9 cellular contexts compared by ENCODE assay signal in genomic region chr5:117888688-117889087, GRCh38.
DNase-seq lines count a peak whose midpoint lies in the region; ATAC-seq, FAIRE-seq and TF ChIP-seq lines count a peak whose summit lies in the region.
"Had no signal": no experiment of that assay in that cellular context is flagged by ENCODE, and none has a peak within 500 bp of the region (broad histone marks: within the 10 kb centered on the region; RNA-seq: fewer than 3 reads in every experiment).

No MANE protein-coding gene starts in this region.

- no peak overlapping the region for H3K4me3 ChIP-seq in mammary epithelial cell (replicated peaks in 1 of 3; ENCODE audit: insufficient read depth in 1 of 3, low read depth in 2 of 3, low read length in 3 of 3)
- no peak overlapping the region for H3K4me3 ChIP-seq in astrocyte (ENCODE audit: insufficient read depth, low read depth, low read length)
- H3K4me3 ChIP-seq in suprapubic skin: peak overlapping the region; percentile 3
- H3K4me3 ChIP-seq in PC-9: no peak overlapping the region

- FAIRE-seq in astrocyte (lab: Jason Lieb, UNC): no peak

- H3F3A ChIP-seq in PC-9 (ENCODE audit: insufficient read depth, low read depth): no peaks in the 10 kb centered on the region

- H3K36me3 Mint-ChIP-seq in MCF 10A (ENCODE audit: insufficient read depth, unreplicated experiment) (no peaks in the 10 kb centered on the region), astrocyte (ENCODE audit: low read depth, unreplicated experiment) (no peaks in the 10 kb centered on the region)

- TF ChIP-seq CTCF in MCF 10A (IDR thresholded peaks at IDR 0.05; ENCODE audit: unreplicated experiment): no peak
- TF ChIP-seq CTCF in mammary epithelial cell (conservative IDR thresholded peaks at IDR 0.05 in 1 of 2, IDR thresholded peaks at IDR 0.05 in 1 of 2; ENCODE audit: extremely low read depth in 1 of 2, insufficient read depth in 1 of 2, low read depth in 1 of 2, low read length in 2 of 2): no peak
- TF ChIP-seq CTCF in astrocyte (IDR thresholded peaks at IDR 0.05; ENCODE audit: insufficient read depth, low read depth, low read length): no peak
- TF ChIP-seq CTCF in suprapubic skin (IDR thresholded peaks at IDR 0.05): no peak
- no peak for TF ChIP-seq CTCF in PC-9 (conservative IDR thresholded peaks at IDR 0.05)

- H3K9ac ChIP-seq in mammary epithelial cell (ENCODE audit: insufficient read depth, low read length) (no peak overlapping the region), astrocyte (ENCODE audit: low read length) (no peak overlapping the region)

- H3K4me1 Mint-ChIP-seq in MCF 10A (ENCODE audit: insufficient read depth, unreplicated experiment): peaks cover 10% of the 10 kb centered on the region
- peaks cover 3% of the 10 kb centered on the region for H3K4me1 Mint-ChIP-seq in astrocyte (ENCODE audit: low read depth, unreplicated experiment)

- intact Hi-C loops in MCF 10A (cut with micrococcal nuclease) (no loop called here), mammary epithelial cell (cut with micrococcal nuclease) (no loop called here), PC-9 (cut with micrococcal nuclease; ENCODE audit: unreplicated experiment) (no loop called here)

- 63% methylated on average over 2 of the region's 2 CpGs for WGBS in mammary epithelial cell (ENCODE audit: low coverage, missing lambda C conversion rate)
- WGBS in suprapubic skin: 48% methylated on average over 2 of the region's 2 CpGs

- dilution Hi-C loops in mammary epithelial cell (cut with HindIII; ENCODE audit: low sequenced_read_pairs): no loop called here

- H3K4me1 ChIP-seq in mammary epithelial cell (ENCODE audit: insufficient read depth, low read length): no peaks in the 10 kb centered on the region
- no peaks in the 10 kb centered on the region for H3K4me1 ChIP-seq in astrocyte (ENCODE audit: insufficient read depth, low read length)
- peaks cover 5% of the 10 kb centered on the region for H3K4me1 ChIP-seq in suprapubic skin
- H3K4me1 ChIP-seq in PC-9 (replicated peaks; ENCODE audit: insufficient read depth): no peaks in the 10 kb centered on the region

- H3K9me3 ChIP-seq in mammary epithelial cell (replicated peaks; ENCODE audit: insufficient read depth, low read length) (no peaks in the 10 kb centered on the region), astrocyte (ENCODE audit: insufficient read depth, low read depth, low read length) (no peaks in the 10 kb centered on the region), suprapubic skin (no peaks in the 10 kb centered on the region), PC-9 (ENCODE audit: insufficient read depth, low read depth) (no peaks in the 10 kb centered on the region)

- H3K36me3 ChIP-seq in mammary epithelial cell (ENCODE audit: insufficient read depth, low read length) (no peaks in the 10 kb centered on the region), astrocyte (ENCODE audit: insufficient read depth, low read length) (no peaks in the 10 kb centered on the region), suprapubic skin (no peaks in the 10 kb centered on the region), PC-9 (ENCODE audit: low read depth) (no peaks in the 10 kb centered on the region)

- H3K27me3 ChIP-seq in mammary epithelial cell (ENCODE audit: insufficient read depth, low read length) (no peaks in the 10 kb centered on the region), astrocyte (ENCODE audit: insufficient read depth, low read length) (no peaks in the 10 kb centered on the region), suprapubic skin (no peaks in the 10 kb centered on the region), PC-9 (ENCODE audit: insufficient read depth, low read depth) (no peaks in the 10 kb centered on the region)

- H3K27ac ChIP-seq in mammary epithelial cell (ENCODE audit: insufficient read depth, low read depth, low read length) (no peak overlapping the region), astrocyte (ENCODE audit: low read depth, low read length) (no peak overlapping the region), suprapubic skin (no peak overlapping the region), PC-9 (no peak overlapping the region)
- H3K27ac ChIP-seq: C4-2B had no signal

- CTCF ChIA-PET in MCF 10A (lab: Yijun Ruan, JAX) (interaction anchor here (0.6 to 0.7 kb wide), 2 partner anchors 112 to 358 kb away, joined by 5 to 6 read pairs; no protein-coding TSS in a partner anchor), mammary epithelial cell (lab: Charles Lee; ENCODE audit: low non-redundant PET) (no interaction called here), PC-9 (lab: Charles Lee) (no interaction called here)

- in situ Hi-C loops in mammary epithelial cell (cut with MboI; ENCODE audit: low sequenced_read_pairs in 2 of 2): no loop called here

- H3K4me3 Mint-ChIP-seq in MCF 10A (ENCODE audit: unreplicated experiment) (peak overlapping the region; percentile 35), astrocyte (ENCODE audit: unreplicated experiment) (no peak overlapping the region)

- no peaks in the 10 kb centered on the region for H3K27me3 Mint-ChIP-seq in MCF 10A (ENCODE audit: insufficient read depth, unreplicated experiment)
- no peaks in the 10 kb centered on the region for H3K27me3 Mint-ChIP-seq in astrocyte (ENCODE audit: low read depth, unreplicated experiment)

- DNase-seq in MCF 10A (ENCODE audit: unreplicated experiment) (peak; percentile 14), mammary epithelial cell (no peak), astrocyte (ENCODE audit: low read depth) (no peak), suprapubic skin (ENCODE audit: low spot score in 2 of 2) (no peak), PC-9 (no peak), SK-N-DZ (ENCODE audit: low spot score) (no peak)
- DNase-seq in stimulated activated CD4-positive, alpha-beta T cell treated with anti-CD3 and anti-CD28 coated beads, Interleukin-4, amount 100 ng/mL, for 24 hours: no peak

- POLR2A ChIA-PET in MCF 10A (lab: Yijun Ruan, JAX) (interaction anchor here (0.6 kb wide), 1 partner anchor 135 kb away, joined by 3 read pairs; no protein-coding TSS in a partner anchor), PC-9 (lab: Charles Lee; ENCODE audit: unreplicated experiment) (no interaction called here)

- H3K79me2 ChIP-seq in mammary epithelial cell (ENCODE audit: insufficient read depth, low read length) (no peaks in the 10 kb centered on the region), astrocyte (ENCODE audit: insufficient read depth, low read length) (no peaks in the 10 kb centered on the region), PC-9 (ENCODE audit: low read depth) (no peaks in the 10 kb centered on the region)

- H3K9me3 Mint-ChIP-seq in MCF 10A (ENCODE audit: unreplicated experiment): no peaks in the 10 kb centered on the region
- no peaks in the 10 kb centered on the region for H3K9me3 Mint-ChIP-seq in astrocyte (ENCODE audit: unreplicated experiment)

- H3K9me2 ChIP-seq in PC-9 (ENCODE audit: insufficient read depth): no peaks in the 10 kb centered on the region

- BruUV-seq in MCF 10A (replicated peaks; lab: Mats Ljungman, UMichigan): no TSS peak
- BruUV-seq in mammary epithelial cell (replicated peaks; lab: Mats Ljungman, UMichigan): no TSS peak
- BruUV-seq in PC-9 (replicated peaks; lab: Mats Ljungman, UMichigan): no TSS peak

- H3K27ac Mint-ChIP-seq in MCF 10A (ENCODE audit: low read depth, unreplicated experiment) (peak overlapping the region; percentile 26), astrocyte (ENCODE audit: unreplicated experiment) (no peak overlapping the region)

- H2AFZ ChIP-seq in mammary epithelial cell (ENCODE audit: low read depth, low read length): no peak overlapping the region
- peak overlapping the region; percentile 14 for H2AFZ ChIP-seq in astrocyte (ENCODE audit: low read depth, low read length)
- no peak overlapping the region for H2AFZ ChIP-seq in PC-9

- TF ChIP-seq EP300 in suprapubic skin (IDR thresholded peaks at IDR 0.05): no peak

- ATAC-seq in HG03066 (IDR thresholded peaks at IDR 0.05; ENCODE audit: low read depth, unreplicated experiment): peak; percentile 87

- H3K4me2 ChIP-seq in mammary epithelial cell (ENCODE audit: insufficient read depth, low read depth, low read length): no peak overlapping the region
- H3K4me2 ChIP-seq in astrocyte (ENCODE audit: low read length): no peak overlapping the region
- H3K4me2 ChIP-seq in PC-9: no peak overlapping the region

- no peak for TF ChIP-seq POLR2A in suprapubic skin (IDR thresholded peaks at IDR 0.05)

- H4K20me1 ChIP-seq in mammary epithelial cell (ENCODE audit: insufficient read depth, low read length) (no peaks in the 10 kb centered on the region), astrocyte (ENCODE audit: insufficient read depth, low read length) (no peaks in the 10 kb centered on the region), PC-9 (ENCODE audit: insufficient read depth) (no peaks in the 10 kb centered on the region; the same call in 1 of the 2 replicates)
